In the genomic region with DNA sequence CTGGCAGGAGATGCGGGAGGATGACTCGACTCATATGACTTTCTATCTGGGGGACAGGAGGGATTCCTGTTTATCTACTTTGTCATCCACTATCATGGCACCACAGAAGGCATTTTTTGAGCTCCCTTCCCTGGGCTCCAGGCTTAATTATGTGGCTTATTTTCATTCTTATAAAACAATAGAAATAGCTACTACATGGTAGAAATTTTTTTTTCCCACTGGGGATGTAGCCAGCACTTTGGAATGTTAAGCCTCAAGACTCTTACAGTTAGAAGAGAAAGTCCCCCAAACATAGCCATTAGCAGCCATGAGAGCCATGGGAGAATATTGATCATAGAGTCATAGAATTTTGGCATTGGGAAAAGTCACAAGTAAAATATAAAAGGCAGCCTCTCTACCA, we compare ENCODE assay signal across 34 cellular contexts. TPM values are rescaled to one million over a fixed set of nuclear protein-coding genes. Genes with fewer than 3 reads are reported as not detected.
DNase-seq lines count a peak whose midpoint lies in the region; TF ChIP-seq lines count a peak whose summit lies in the region.
"Had no signal": no experiment of that assay in that cellular context is flagged by ENCODE, and none has a peak within 500 bp of the region (broad histone marks: within the 10 kb centered on the region; RNA-seq: fewer than 3 reads in every experiment).

No MANE protein-coding gene starts in this region.

- H3K4me1 ChIP-seq in adipocyte (ENCODE audit: control insufficient read depth, insufficient read depth, low read length), result peaks cover 16% of the 10 kb centered on the region
- peaks cover 0 to 10% (median 6%) of the 10 kb centered on the region in 4 donors for H3K4me1 ChIP-seq in esophagus muscularis mucosa
- H3K4me1 ChIP-seq in sigmoid colon, result peaks cover 0 to 20% (median 19%) of the 10 kb centered on the region in 4 donors
- H3K4me1 ChIP-seq: pancreas, Peyer's patch had no signal

- DNase-seq in EL (peak; percentile 14), adipocyte (ENCODE audit: low read depth) (peak; percentile 53), esophagus muscularis mucosa (ENCODE audit: extremely low spot score) (peak; percentile 47), retinal pigment epithelial cell (ENCODE audit: low read depth) (peak; percentile 70), sigmoid colon (no peak), COLO829 (ENCODE audit: low spot score) (no peak), GOT3 (lab: John Stamatoyannopoulos, UW) (no peak)
- DNase-seq: ACHN; activated CD4-positive, alpha-beta T cell treated with anti-CD3 and anti-CD28 coated beads for 4 hours; activated CD8-positive, alpha-beta memory T cell treated with anti-CD3 and anti-CD28 coated beads for 24 hours; activated effector memory CD4-positive, alpha-beta T cell treated with Interleukin-2 at 50 U/mL for 16 hours; activated naive CD8-positive, alpha-beta T cell treated with anti-CD3 and anti-CD28 coated beads for 36 hours; aorta; H9; hypothalamus; Kasumi-1; mucosa of descending colon; NCI-H146; NCI-H2107; NCI-H748 treated with DMSO at 0.1 percent for 48 hours; pancreas; Peyer's patch; retina; SHP77 treated with DMSO at 0.1 percent for 48 hours; stimulated activated CD4-positive, alpha-beta T cell treated with anti-CD3 and anti-CD28 coated beads, Interleukin-1b, Interleukin-23, amount 100 ng/mL, for 48 hours; stimulated activated naive CD4-positive, alpha-beta T cell treated with Interleukin-2 at 50 U/mL for 16 hours; testis had no signal

- no peaks in the 10 kb centered on the region for H3K27me3 ChIP-seq in adipocyte (replicated peaks; ENCODE audit: control insufficient read depth, insufficient read depth, low read length)
- no peaks in the 10 kb centered on the region for H3K27me3 ChIP-seq in esophagus muscularis mucosa
- H3K27me3 ChIP-seq in sigmoid colon, result no peaks in the 10 kb centered on the region
- H3K27me3 ChIP-seq: BLaER1, pancreas, Peyer's patch, testis had no signal

- TF ChIP-seq POLR2A in esophagus muscularis mucosa (IDR thresholded peaks at IDR 0.05; ENCODE audit: low read depth) (no peak), sigmoid colon (IDR thresholded peaks at IDR 0.05) (no peak)

- H3K9me3 ChIP-seq in adipocyte (ENCODE audit: control insufficient read depth, low read length) (no peaks in the 10 kb centered on the region), esophagus muscularis mucosa (no peaks in the 10 kb centered on the region), sigmoid colon (no peaks in the 10 kb centered on the region)
- H3K9me3 ChIP-seq: BLaER1, mucosa of descending colon, pancreas, Peyer's patch, testis had no signal

- TF ChIP-seq CTCF in esophagus muscularis mucosa (IDR thresholded peaks at IDR 0.05) (no peak), retinal pigment epithelial cell (conservative IDR thresholded peaks at IDR 0.05; ENCODE audit: low read depth, low read length) (no peak), sigmoid colon (IDR thresholded peaks at IDR 0.05) (no peak)

- no peaks in the 10 kb centered on the region for H3K36me3 ChIP-seq in adipocyte (ENCODE audit: control insufficient read depth, insufficient read depth, low read length, severe bottlenecking)
- no peaks in the 10 kb centered on the region for H3K36me3 ChIP-seq in esophagus muscularis mucosa
- no peaks in the 10 kb centered on the region for H3K36me3 ChIP-seq in sigmoid colon
- H3K36me3 ChIP-seq: BLaER1, pancreas, Peyer's patch had no signal

- H3K27ac ChIP-seq in esophagus muscularis mucosa (replicated peaks in 1 of 4) (no peak overlapping the region), sigmoid colon (no peak overlapping the region)
- H3K27ac ChIP-seq: BLaER1, pancreas, Peyer's patch, testis, VCaP had no signal

- intact Hi-C loops in esophagus muscularis mucosa (cut with DNase I), result no loop called here
- intact Hi-C loops in sigmoid colon (cut with DNase I), result no loop called here

- no peak for TF ChIP-seq EP300 in esophagus muscularis mucosa (IDR thresholded peaks at IDR 0.05)
- no peak for TF ChIP-seq EP300 in sigmoid colon (IDR thresholded peaks at IDR 0.05)

- 82% methylated on average over 2 of the region's 2 CpGs for WGBS in esophagus muscularis mucosa
- WGBS in sigmoid colon, 2 donors, result 91 to 94% methylated on average over 2 of the region's 2 CpGs

- no peak overlapping the region for H3K4me3 ChIP-seq in adipocyte (ENCODE audit: low read length)
- no peak overlapping the region for H3K4me3 ChIP-seq in esophagus muscularis mucosa
- no peak overlapping the region for H3K4me3 ChIP-seq in retinal pigment epithelial cell (ENCODE audit: low read length)
- no peak overlapping the region for H3K4me3 ChIP-seq in sigmoid colon
- H3K4me3 ChIP-seq: BLaER1, mucosa of descending colon, pancreas, Peyer's patch, testis had no signal

- no peak overlapping the region for H3K9ac ChIP-seq in adipocyte (ENCODE audit: low read length)
- H3K9ac ChIP-seq: BLaER1 had no signal

RNA-seq across cellular contexts. Expression of a gene that starts 14.6 kb away (rescaled TPM):
- total RNA-seq in esophagus muscularis mucosa, result 1 to 10 TPM in 3 of 4 donors, under 1 TPM in 1; 0.83 to 9.4 (median 1.7) TPM
- 1 to 10 TPM in 3 of 4 donors, under 1 TPM in 1; 0.95 to 8.9 (median 6.1) TPM for total RNA-seq in sigmoid colon
- 1 to 10 TPM in 1 of 3 donors, under 1 TPM in 1, not detected in 1; 0.60 to 1.8 TPM for polyA plus RNA-seq in sigmoid colon
- total RNA-seq: activated naive CD8-positive, alpha-beta T cell treated with anti-CD3 and anti-CD28 coated beads for 36 hours; dermis microvascular lymphatic vessel endothelial cell; glomerular endothelial cell; H9; lung microvascular endothelial cell; neural crest cell had no signal

RNA-seq across cellular contexts. Expression of a gene that starts 35.3 kb away (rescaled TPM):
- total RNA-seq in esophagus muscularis mucosa (not detected), sigmoid colon (under 1 TPM in 1 of 4 donors, not detected in 3; 0.28 TPM)
- polyA plus RNA-seq in sigmoid colon, result under 1 TPM in 2 of 3 donors, not detected in 1; 0.12 to 0.60 TPM
- total RNA-seq: activated naive CD8-positive, alpha-beta T cell treated with anti-CD3 and anti-CD28 coated beads for 36 hours; dermis microvascular lymphatic vessel endothelial cell; glomerular endothelial cell; lung microvascular endothelial cell; mucosa of descending colon; pancreas; Peyer's patch; urinary bladder had no signal

Comparison
In these comparisons a context has a peak if more than half of its experiments do, and no peak if none do; other contexts are left out.
1. DNase-seq: peak in EL (single experiment), adipocyte (single experiment), esophagus muscularis mucosa (single experiment) and retinal pigment epithelial cell (single experiment); none in sigmoid colon (single experiment), COLO829 (single experiment) and GOT3 (single experiment).